ENCODE assay signal across 33 cellular contexts in the genomic region with DNA sequence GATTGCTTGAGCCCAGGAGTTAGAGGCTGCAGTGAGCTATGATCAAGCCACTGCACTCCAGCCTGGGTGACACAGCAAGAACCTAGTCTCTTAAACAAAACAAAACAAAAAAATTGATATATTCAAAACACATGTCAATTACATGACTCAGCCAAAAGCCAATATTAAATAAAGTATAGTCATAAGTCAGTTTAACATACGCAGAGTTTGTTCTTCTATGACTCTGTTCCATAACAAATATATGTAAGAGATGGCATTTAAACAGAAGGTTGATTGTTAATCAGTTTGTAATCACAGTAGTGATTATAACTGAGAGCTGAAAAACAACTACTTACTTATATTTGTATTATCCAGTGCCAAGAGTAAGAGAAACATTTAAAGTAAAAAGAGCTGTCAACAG.
"Had no signal": no experiment of that assay in that cellular context is flagged by ENCODE, and none has a peak within 500 bp of the region (broad histone marks: within the 10 kb centered on the region; RNA-seq: fewer than 3 reads in every experiment).

No MANE protein-coding gene starts in this region.

- H3K9me3 ChIP-seq: adrenal gland, body of pancreas had no signal

- H3K4me1 ChIP-seq: body of pancreas had no signal

- H3K4me3 ChIP-seq: adrenal gland, body of pancreas, cardiac muscle cell had no signal

- H3K27me3 ChIP-seq: adrenal gland, body of pancreas, cardiac muscle cell had no signal

- DNase-seq: activated B cell treated with CpG ODN at 0.5 μM for 24 hours; activated CD4-positive, alpha-beta memory T cell treated with anti-CD3 and anti-CD28 coated beads for 36 hours; activated CD4-positive, alpha-beta T cell treated with anti-CD3 and anti-CD28 coated beads for 4 hours; activated CD4-positive, alpha-beta T cell treated with anti-CD3 and anti-CD28 coated beads, Interleukin-2, amount 10 ng/mL, durations not matched to agents 24 days and 14 days; activated CD4-positive, alpha-beta T cell treated with anti-CD3 and anti-CD28 coated beads, Interleukin-2, amount 50 U/mL, for 1 hour; activated CD4-positive, alpha-beta T cell treated with anti-CD3 and anti-CD28 coated beads, Interleukin-2, amount 50 U/mL, for 4 hours; activated CD4-positive, CD25-positive, alpha-beta regulatory T cell treated with anti-CD3 and anti-CD28 coated beads, Interleukin-2, amount 50 U/mL, for 72 hours; activated CD8-positive, alpha-beta memory T cell treated with anti-CD3 and anti-CD28 coated beads, Interleukin-2, amount 50 U/mL, for 4 hours; activated CD8-positive, alpha-beta T cell treated with anti-CD3 and anti-CD28 coated beads for 36 hours; activated effector memory CD4-positive, alpha-beta T cell treated with anti-CD3 and anti-CD28 coated beads, Interleukin-2, amount 50 U/mL, for 16 hours; activated gamma-delta T cell treated with Interleukin-2 at 50 U/mL for 16 hours; activated naive CD4-positive, alpha-beta T cell; activated naive CD4-positive, alpha-beta T cell treated with anti-CD3 and anti-CD28 coated beads for 36 hours; activated naive CD4-positive, alpha-beta T cell treated with anti-CD3 and anti-CD28 coated beads, Interleukin-2, amount 50 U/mL, for 16 hours; activated naive CD8-positive, alpha-beta T cell treated with anti-CD3 and anti-CD28 coated beads for 36 hours; activated T-cell treated with anti-CD3 and anti-CD28 coated beads for 4 hours; activated T-cell treated with anti-CD3 and anti-CD28 coated beads, Interleukin-2, amount 50 U/mL, for 1 hour; activated T-cell treated with anti-CD3 and anti-CD28 coated beads, Interleukin-2, amount 50 U/mL, for 4 hours; activated T-cell treated with anti-CD3 and anti-CD28 coated beads, Interleukin-2, amount 50 U/mL, for 72 hours; adrenal gland; amniotic stem cell; aorta; body of pancreas; caudate nucleus; cerebellar nuclear complex; T-helper 17 cell had no signal

- H3K27ac ChIP-seq: adrenal gland, body of pancreas, cardiac muscle cell, VCaP had no signal

- FAIRE-seq: astrocyte, bronchial epithelial cell, TTC549 had no signal

- ATAC-seq: activated CD8-positive, alpha-beta T cell treated with anti-CD3 and anti-CD28 coated beads for 36 hours; activated naive CD4-positive, alpha-beta T cell treated with anti-CD3 and anti-CD28 coated beads, Interleukin-2, amount 50 U/mL, for 72 hours; activated T-cell treated with anti-CD3 and anti-CD28 coated beads, Interleukin-2, amount 50 U/mL, for 4 hours; activated T-cell treated with anti-CD3 and anti-CD28 coated beads, Interleukin-2, amount 50 U/mL, for 72 hours; activated T-helper 17 cell treated with anti-CD3 and anti-CD28 coated beads, Interleukin-2, amount 50 U/mL, for 72 hours; body of pancreas; T-helper 17 cell had no signal

- H3K36me3 ChIP-seq: adrenal gland, cardiac muscle cell had no signal
